ENCODE assay signal across 19 cellular contexts in genomic region chr7:1151653-1152425, GRCh38.
"Had no signal": no experiment of that assay in that cellular context is flagged by ENCODE, and none has a peak within 500 bp of the region (broad histone marks: within the 10 kb centered on the region; RNA-seq: fewer than 3 reads in every experiment).

No MANE protein-coding gene starts in this region.

- H3K9me3 Mint-ChIP-seq: activated T-helper 1 cell treated with anti-CD3 and anti-CD28 coated beads, Interleukin-12 subunit alpha, Interleukin-12 subunit beta, Interleukin-2, Interleukin-4 antibody, amounts not matched to agents 30 ng/mL and 10 ng/mL and 1 ng/mL, durations not matched to agents 14 hours and 24 hours and 36 hours; brain; naive thymus-derived CD8-positive, alpha-beta T cell; T-cell had no signal

- ATAC-seq: mucosa of descending colon; naive thymus-derived CD8-positive, alpha-beta T cell; pancreas; stimulated activated naive CD8-positive, alpha-beta T cell treated with anti-CD3 and anti-CD28 coated beads, Interleukin-15, Interleukin-2, amounts not matched to agents 100 U/mL and 50 U/mL, for 24 hours had no signal

- H3K4me1 Mint-ChIP-seq: brain, T-cell had no signal

- DNase-seq: activated CD4-positive, CD25-positive, alpha-beta regulatory T cell; activated CD8-positive, alpha-beta memory T cell treated with anti-CD3 and anti-CD28 coated beads for 24 hours; activated naive CD4-positive, alpha-beta T cell; central memory CD4-positive, alpha-beta T cell; colonic mucosa; erythroblast; mesenchymal stem cell; naive thymus-derived CD8-positive, alpha-beta T cell; sigmoid colon; SK-N-SH; stimulated activated naive CD8-positive, alpha-beta T cell treated with anti-CD3 and anti-CD28 coated beads, Interleukin-15, Interleukin-2, amounts not matched to agents 100 U/mL and 50 U/mL, for 24 hours; substantia nigra; T-cell; T-helper 9 cell; tibial artery had no signal

- H3K9me3 ChIP-seq: colonic mucosa, mucosa of descending colon, pancreas, sigmoid colon, SK-N-SH, tibial artery had no signal

- H3K4me3 Mint-ChIP-seq: activated T-helper 1 cell treated with anti-CD3 and anti-CD28 coated beads, Interleukin-12 subunit alpha, Interleukin-12 subunit beta, Interleukin-2, Interleukin-4 antibody, amounts not matched to agents 30 ng/mL and 10 ng/mL and 1 ng/mL, durations not matched to agents 14 hours and 24 hours and 36 hours; naive thymus-derived CD8-positive, alpha-beta T cell; T-cell had no signal

- H3K27me3 Mint-ChIP-seq: brain; naive thymus-derived CD8-positive, alpha-beta T cell; T-cell had no signal

- H3K27ac Mint-ChIP-seq: activated T-helper 1 cell treated with anti-CD3 and anti-CD28 coated beads, Interleukin-12 subunit alpha, Interleukin-12 subunit beta, Interleukin-2, Interleukin-4 antibody, amounts not matched to agents 30 ng/mL and 10 ng/mL and 1 ng/mL, durations not matched to agents 14 hours and 24 hours and 36 hours; brain; T-cell had no signal
